In the genomic region with DNA sequence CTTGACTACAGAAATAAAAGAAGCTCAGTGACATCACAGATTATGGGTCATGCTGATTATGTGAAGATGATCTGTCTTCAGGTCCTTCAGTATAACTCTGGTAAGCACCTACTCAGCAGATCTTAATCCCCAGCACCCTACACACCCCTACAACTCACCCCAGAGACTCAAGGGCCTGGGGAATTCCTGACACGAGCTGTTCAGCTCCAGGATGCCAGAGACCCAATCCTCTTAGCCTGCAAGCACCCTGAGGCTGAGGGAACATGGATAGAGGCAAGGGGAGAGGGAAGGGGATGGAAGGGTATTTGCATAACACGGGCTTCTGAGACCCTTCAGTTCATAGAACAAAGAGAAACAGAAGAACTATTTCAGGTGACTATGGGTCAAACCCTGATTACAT, we compare ENCODE assay signal across 21 cellular contexts.
"Had no signal": no experiment of that assay in that cellular context is flagged by ENCODE, and none has a peak within 500 bp of the region (broad histone marks: within the 10 kb centered on the region; RNA-seq: fewer than 3 reads in every experiment).

No MANE protein-coding gene starts in this region.

- H3K27ac Mint-ChIP-seq: activated naive CD8-positive, alpha-beta T cell treated with anti-CD3 and anti-CD28 coated beads, Interleukin-2, amount 10 ng/mL, durations not matched to agents 7 days and 5 days; activated T-helper 2 cell treated with anti-CD3 and anti-CD28 coated beads, Interferon-gamma antibody, Interleukin-2, Interleukin-4, amounts not matched to agents 10 μg/mL and 5 μg/mL and 100 μg/mL, durations not matched to agents 14 hours and 24 hours and 36 hours; mesothelial cell of epicardium; natural killer cell had no signal

- H3K4me3 ChIP-seq: body of pancreas, cardiac muscle cell, left ventricle myocardium inferior, prostate gland, spleen, thyroid gland had no signal

- H3K4me3 Mint-ChIP-seq: activated naive CD8-positive, alpha-beta T cell treated with anti-CD3 and anti-CD28 coated beads, Interleukin-2, amount 10 ng/mL, durations not matched to agents 7 days and 5 days; activated T-cell treated with anti-CD3 and anti-CD28 coated beads, Interleukin-2, amount 50 U/mL, for 4 hours; mesothelial cell of epicardium; natural killer cell had no signal

- DNase-seq: activated CD8-positive, alpha-beta memory T cell treated with anti-CD3 and anti-CD28 coated beads, Interleukin-2, amount 50 U/mL, for 48 hours; activated naive CD4-positive, alpha-beta T cell; activated naive CD8-positive, alpha-beta T cell treated with anti-CD3 and anti-CD28 coated beads, Interleukin-2, amount 10 ng/mL, durations not matched to agents 7 days and 5 days; activated T-cell treated with anti-CD3 and anti-CD28 coated beads, Interleukin-2, amount 50 U/mL, for 4 hours; amniotic stem cell; body of pancreas; foreskin melanocyte; left ventricle myocardium inferior; mammary epithelial cell; natural killer cell; spleen; stimulated activated CD4-positive, alpha-beta T cell treated with anti-CD3 and anti-CD28 coated beads, Interleukin-4, amount 100 ng/mL, for 24 hours; stimulated activated naive CD4-positive, alpha-beta T cell treated with Interleukin-2 at 50 U/mL for 16 hours; substantia nigra; thyroid gland had no signal

- FAIRE-seq: endometrium, TTC549 had no signal

- H3K4me1 ChIP-seq: body of pancreas, prostate gland, thyroid gland had no signal

- H3K9me3 Mint-ChIP-seq: activated T-cell treated with anti-CD3 and anti-CD28 coated beads, Interleukin-2, amount 50 U/mL, for 4 hours; natural killer cell had no signal

- H3K27me3 ChIP-seq: body of pancreas, cardiac muscle cell, spleen, thyroid gland had no signal

- H3K4me1 Mint-ChIP-seq: mesothelial cell of epicardium had no signal

- H3K9me3 ChIP-seq: body of pancreas, prostate gland, spleen, thyroid gland had no signal

- H3K27ac ChIP-seq: body of pancreas, cardiac muscle cell, left ventricle myocardium inferior, prostate gland, spleen, thyroid gland had no signal

- ATAC-seq: activated T-cell treated with anti-CD3 and anti-CD28 coated beads, Interleukin-2, amount 50 U/mL, for 4 hours; body of pancreas; natural killer cell had no signal

- H3K36me3 ChIP-seq: cardiac muscle cell, prostate gland, thyroid gland had no signal

- H3K36me3 Mint-ChIP-seq: natural killer cell had no signal
